Comparison of ENCODE assay signal across 26 cellular contexts in the genomic region with DNA sequence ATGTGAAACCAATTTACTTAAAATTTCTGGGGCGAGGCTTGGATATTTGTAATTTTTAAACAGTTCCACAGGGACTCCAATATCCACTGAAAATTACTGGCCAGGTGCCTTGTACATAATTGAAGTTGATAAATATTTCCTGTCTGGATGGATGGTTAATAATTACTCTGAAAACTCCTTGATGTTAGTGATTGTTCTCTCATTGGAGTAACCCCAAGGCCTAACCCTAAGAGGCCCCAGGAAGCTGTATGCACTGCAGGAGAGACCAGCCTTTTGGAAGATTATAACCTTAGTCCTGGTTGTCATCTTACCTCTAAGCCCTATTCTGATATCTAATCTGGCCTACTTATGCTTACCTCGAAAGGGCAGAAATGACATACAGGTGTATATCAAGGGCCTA. TPM values are rescaled to one million over a fixed set of nuclear protein-coding genes. Genes with fewer than 3 reads are reported as not detected.
DNase-seq lines count a peak whose midpoint lies in the region; ATAC-seq, FAIRE-seq and TF ChIP-seq lines count a peak whose summit lies in the region.
"Had no signal": no experiment of that assay in that cellular context is flagged by ENCODE, and none has a peak within 500 bp of the region (broad histone marks: within the 10 kb centered on the region; RNA-seq: fewer than 3 reads in every experiment).

No MANE protein-coding gene starts in this region.

- H3K4me3 Mint-ChIP-seq in Caco-2 (ENCODE audit: unreplicated experiment) (no peak overlapping the region), mesothelial cell of epicardium (no peak overlapping the region)
- H3K4me3 Mint-ChIP-seq: CD4-positive, alpha-beta memory T cell had no signal

- no peaks in the 10 kb centered on the region for H3K27me3 ChIP-seq in Caco-2 (replicated peaks; ENCODE audit: control insufficient read depth, insufficient read depth, low read length)
- no peaks in the 10 kb centered on the region for H3K27me3 ChIP-seq in pancreas
- H3K27me3 ChIP-seq: SJSA1 had no signal

- CTCF ChIA-PET in Caco-2 (lab: Charles Lee), result interaction anchor here (0.6 to 1.4 kb wide), 2 partner anchors 25 to 422 kb away, joined by 3 to 4 read pairs; no protein-coding TSS in a partner anchor

- peak overlapping the region in 3 of 4 donors; percentile 16 to 53 (median 42) for H3K27ac ChIP-seq in pancreas
- H3K27ac ChIP-seq: SJSA1 had no signal

- H3K4me1 Mint-ChIP-seq in Caco-2 (ENCODE audit: low read depth, unreplicated experiment) (peaks cover 20% of the 10 kb centered on the region), mesothelial cell of epicardium (no peaks in the 10 kb centered on the region)
- H3K4me1 Mint-ChIP-seq: CD4-positive, alpha-beta memory T cell had no signal

- DNase-seq in Caco-2 (peak; percentile 43 to 61), DMS53 (lab: John Stamatoyannopoulos, UW) (peak; percentile 57), left kidney (ENCODE audit: low read depth, low spot score) (peak; percentile 39), pancreas (peak in 2 of 6 donors; percentile 17 to 32), mesothelial cell of epicardium (ENCODE audit: low spot score in 2 of 2, unreplicated experiment in 2 of 2) (no peak), ureter (ENCODE audit: low spot score) (no peak), posterior cingulate gyrus (no peak)
- DNase-seq: C1 segment of cervical spinal cord; CD4-positive, alpha-beta memory T cell; COR-L47; DMS79 treated with DMSO at 0.1 percent for 48 hours; GF-D8; HCEC 1CT; IMR-90; KG1; MM.1S; NCI-H1048; NCI-H1694; NCI-H2029 treated with DMSO at 0.1 percent for 48 hours; NCI-H446 treated with DMSO at 0.1 percent for 48 hours; NCI-H526; Right ventricle myocardium superior; RPMI8226 had no signal

- intact Hi-C loops in Caco-2 (cut with micrococcal nuclease; ENCODE audit: unreplicated experiment), result no loop called here
- intact Hi-C loops in pancreas (cut with DNase I), result no loop called here
- intact Hi-C loops in posterior cingulate gyrus (cut with DNase I), result no loop called here

- H3K4me3 ChIP-seq in Caco-2 (ENCODE audit: low read depth, low read length), result no peak overlapping the region
- H3K4me3 ChIP-seq in pancreas, result no peak overlapping the region
- H3K4me3 ChIP-seq: SJSA1 had no signal

- H3K9me3 Mint-ChIP-seq in Caco-2 (ENCODE audit: unreplicated experiment), result no peaks in the 10 kb centered on the region
- no peaks in the 10 kb centered on the region for H3K9me3 Mint-ChIP-seq in mesothelial cell of epicardium

- H3K36me3 ChIP-seq in Caco-2 (ENCODE audit: control insufficient read depth, insufficient read depth, low read length) (no peaks in the 10 kb centered on the region), pancreas (no peaks in the 10 kb centered on the region)
- H3K36me3 ChIP-seq: SJSA1 had no signal

- TF ChIP-seq CTCF in Caco-2 (IDR thresholded peaks at IDR 0.05; ENCODE audit: insufficient read depth in 1 of 2, low read depth in 1 of 2, low read length in 1 of 2, severe bottlenecking in 1 of 2, unreplicated experiment in 1 of 2) (no peak), pancreas (IDR thresholded peaks at IDR 0.05) (no peak), mesothelial cell of epicardium (IDR thresholded peaks at IDR 0.05; ENCODE audit: unreplicated experiment) (no peak)

- BruUV-seq in Caco-2 (replicated peaks; lab: Mats Ljungman, UMichigan), result no TSS peak

- POLR2A ChIA-PET in Caco-2 (lab: Charles Lee), result no interaction called here

- ATAC-seq in pancreas, result peak; percentile 84 to 93 (median 89)

- WGBS in pancreas, 2 donors, result 17 to 18% methylated on average over 2 of the region's 2 CpGs

- H3K27me3 Mint-ChIP-seq in Caco-2 (ENCODE audit: insufficient read depth, unreplicated experiment), result no peaks in the 10 kb centered on the region
- H3K27me3 Mint-ChIP-seq in mesothelial cell of epicardium (ENCODE audit: low read depth), result peaks cover 28% of the 10 kb centered on the region

- H3K4me1 ChIP-seq in Caco-2 (peaks cover 18% of the 10 kb centered on the region), pancreas (peaks cover 15 to 25% (median 15%) of the 10 kb centered on the region in 3 donors)
- H3K4me1 ChIP-seq: SJSA1 had no signal

- no peak for FAIRE-seq in pancreas (lab: Jason Lieb, UNC)
- FAIRE-seq: GM12891, H1 had no signal

- no peaks in the 10 kb centered on the region for H3K9me3 ChIP-seq in Caco-2
- H3K9me3 ChIP-seq in pancreas, result no peaks in the 10 kb centered on the region
- H3K9me3 ChIP-seq: SJSA1 had no signal

- H3K36me3 Mint-ChIP-seq in Caco-2 (ENCODE audit: insufficient read depth, unreplicated experiment), result no peaks in the 10 kb centered on the region
- H3K36me3 Mint-ChIP-seq in mesothelial cell of epicardium, result no peaks in the 10 kb centered on the region
- H3K36me3 Mint-ChIP-seq: CD4-positive, alpha-beta memory T cell had no signal

- H3K27ac Mint-ChIP-seq in Caco-2 (ENCODE audit: unreplicated experiment), result no peak overlapping the region
- no peak overlapping the region for H3K27ac Mint-ChIP-seq in mesothelial cell of epicardium
- H3K27ac Mint-ChIP-seq: CD4-positive, alpha-beta memory T cell had no signal

RNA-seq across cellular contexts. Expression of gene EPHB1, which starts 25.6 kb away (rescaled TPM):
- 2.3 and 4.6 TPM in 2 replicates for total RNA-seq in Caco-2 (2022)
- 1 to 10 TPM in 1 of 6 donors, under 1 TPM in 5; 0.13 to 1.4 (median 0.43) TPM for total RNA-seq in pancreas
- polyA plus RNA-seq in pancreas, result under 1 TPM; 0.02 to 0.57 TPM
- 1.2 to 1.7 TPM (median 1.3 TPM) in 3 replicates for total RNA-seq in mesothelial cell of epicardium
- 3.1 TPM for total RNA-seq in ureter
- total RNA-seq: SJSA1 had no signal

Comparison
In these comparisons a context has a peak if more than half of its experiments do, and no peak if none do; other contexts are left out.
1. DNase-seq: peak in Caco-2 (2 of 2), DMS53 (single experiment) and left kidney (single experiment); none in mesothelial cell of epicardium (0 of 2), ureter (single experiment) and posterior cingulate gyrus (0 of 10).